Comparison of ENCODE assay signal across 2 cellular contexts in genomic region chr21:33477066-33477465, GRCh38.
TF ChIP-seq lines count a peak whose summit lies in the region.

No MANE protein-coding gene starts in this region.

TF ChIP-seq in WTC11, 78 proteins besides CTCF, POLR2A, EP300 and RAD21:
- TF ChIP-seq ZNF121 (CRISPR knock-in tag; IDR thresholded peaks at IDR 0.05) (peak; percentile 67; the same call in 1 of the 2 replicates), PRRX2 (CRISPR knock-in tag; IDR thresholded peaks at IDR 0.05) (no peak)

TF ChIP-seq in endothelial cell of umbilical vein, 7 proteins besides CTCF, POLR2A, EP300 and RAD21:
- TF ChIP-seq JUN (IDR thresholded peaks at IDR 0.05; ENCODE audit: borderline replicate concordance, insufficient read depth, insufficient read length, low read depth) (no peak), FOS (IDR thresholded peaks at IDR 0.05; ENCODE audit: borderline replicate concordance, insufficient read depth, low read length) (no peak), MYC (IDR thresholded peaks at IDR 0.05; ENCODE audit: low read depth, low read length) (no peak), GATA2 (IDR thresholded peaks at IDR 0.05; ENCODE audit: insufficient read depth, insufficient read length, low read depth, low read length) (no peak), EZH2 (IDR thresholded peaks at IDR 0.05; ENCODE audit: borderline replicate concordance, low read depth, low read length, severe bottlenecking) (no peak), MAX (IDR thresholded peaks at IDR 0.05; ENCODE audit: insufficient read depth, insufficient read length) (no peak), POLR2AphosphoS5 (IDR thresholded peaks at IDR 0.05; ENCODE audit: insufficient read depth, low read depth, low read length) (no peak)
